ENCODE assay signal across 19 cellular contexts in the genomic region with DNA sequence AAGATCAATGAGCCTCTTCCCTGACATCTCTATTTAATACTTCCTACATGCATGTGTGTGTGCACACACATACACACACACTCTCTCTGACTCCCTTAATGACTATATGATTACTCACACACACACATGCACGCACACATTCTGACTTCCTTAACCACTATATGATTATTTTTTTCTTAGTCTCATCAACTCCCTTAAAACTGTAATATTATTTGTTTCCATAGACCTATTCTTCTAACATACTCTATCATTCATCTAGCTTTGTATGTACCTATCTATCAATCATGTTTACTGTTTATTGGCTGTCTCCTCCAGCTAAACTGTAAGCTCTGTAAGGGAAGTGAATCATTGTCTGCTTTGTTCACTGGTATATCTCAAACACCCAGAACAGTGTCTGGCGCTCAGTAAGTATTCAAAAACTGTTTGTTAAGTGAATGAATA.
DNase-seq lines count a peak whose midpoint lies in the region; ATAC-seq and TF ChIP-seq lines count a peak whose summit lies in the region.
"Had no signal": no experiment of that assay in that cellular context is flagged by ENCODE, and none has a peak within 500 bp of the region (broad histone marks: within the 10 kb centered on the region; RNA-seq: fewer than 3 reads in every experiment).

No MANE protein-coding gene starts in this region.

- H3K4me2 ChIP-seq in GM23248 (ENCODE audit: unreplicated experiment) (peak overlapping the region; percentile 58), trophoblast cell (ENCODE audit: low read length) (no peak overlapping the region)
- H3K4me2 ChIP-seq: BLaER1 treated with 17β-estradiol and CSF1 and Interleukin-3, amounts not matched to agents 10 nM and 100 nM; hepatocyte; PC-9 had no signal

- no peaks in the 10 kb centered on the region for H3K9me3 ChIP-seq in GM23248 (ENCODE audit: low read depth)
- H3K9me3 ChIP-seq in RWPE2 (ENCODE audit: severe bottlenecking), result no peaks in the 10 kb centered on the region
- H3K9me3 ChIP-seq in trophoblast cell (ENCODE audit: insufficient read depth, low read depth, low read length), result no peaks in the 10 kb centered on the region
- H3K9me3 ChIP-seq in psoas muscle, result no peaks in the 10 kb centered on the region
- H3K9me3 ChIP-seq in upper lobe of right lung, result no peaks in the 10 kb centered on the region
- H3K9me3 ChIP-seq: colonic mucosa, sigmoid colon, tibial artery had no signal

- intact Hi-C loops in psoas muscle (cut with DNase I), result no loop called here
- intact Hi-C loops in upper lobe of right lung (cut with DNase I), result no loop called here

- ATAC-seq in RWPE2 (ENCODE audit: low read depth) (peak; percentile 82), esophagus mucosa (peak; percentile 70), psoas muscle (no peak), upper lobe of right lung (no peak)

- H3K27me3 ChIP-seq in GM23248 (replicated peaks; ENCODE audit: insufficient read depth) (no peaks in the 10 kb centered on the region), RWPE2 (ENCODE audit: insufficient read depth, poor library complexity, severe bottlenecking) (no peaks in the 10 kb centered on the region), trophoblast cell (ENCODE audit: insufficient read depth, low read length) (no peaks in the 10 kb centered on the region), psoas muscle (ENCODE audit: insufficient read depth in 3 of 3, low read length in 2 of 3) (no peaks in the 10 kb centered on the region), upper lobe of right lung (no peaks in the 10 kb centered on the region)
- H3K27me3 ChIP-seq: BLaER1 treated with 17β-estradiol and CSF1 and Interleukin-3, amounts not matched to agents 10 nM and 100 nM; colonic mucosa; hepatocyte; sigmoid colon; tibial artery had no signal

- peaks cover 5% of the 10 kb centered on the region for H3K79me1 ChIP-seq in trophoblast cell (ENCODE audit: low read length)

- H3K27ac ChIP-seq in GM23248, result peak overlapping the region; percentile 71
- peak overlapping the region; percentile 66 for H3K27ac ChIP-seq in RWPE2 (ENCODE audit: poor library complexity, severe bottlenecking)
- H3K27ac ChIP-seq in trophoblast cell (ENCODE audit: low read depth, low read length), result peak overlapping the region; percentile 2
- H3K27ac ChIP-seq in psoas muscle, result no peak overlapping the region
- H3K27ac ChIP-seq in upper lobe of right lung, result no peak overlapping the region
- H3K27ac ChIP-seq: BLaER1 treated with 17β-estradiol and CSF1 and Interleukin-3, amounts not matched to agents 10 nM and 100 nM; colonic mucosa; hepatocyte; PC-9; sigmoid colon; tibial artery had no signal

- no peak overlapping the region for H3K18ac ChIP-seq in trophoblast cell (ENCODE audit: low read length)

- H3K9me2 ChIP-seq in GM23248 (ENCODE audit: insufficient read depth), result no peaks in the 10 kb centered on the region

- H3K23ac ChIP-seq in trophoblast cell (ENCODE audit: low read length), result no peak overlapping the region

- H2BK12ac ChIP-seq in trophoblast cell (ENCODE audit: low read length), result no peak overlapping the region

- H2AK5ac ChIP-seq in trophoblast cell (ENCODE audit: low read length), result no peak overlapping the region

- H3K36me3 ChIP-seq in GM23248 (ENCODE audit: low read depth) (no peaks in the 10 kb centered on the region), RWPE2 (ENCODE audit: low read depth) (no peaks in the 10 kb centered on the region), trophoblast cell (ENCODE audit: control insufficient read depth in 1 of 2, insufficient read depth in 2 of 2, low read length in 2 of 2) (no peaks in the 10 kb centered on the region), psoas muscle (ENCODE audit: insufficient read depth in 1 of 2, low read depth in 1 of 2) (no peaks in the 10 kb centered on the region), upper lobe of right lung (no peaks in the 10 kb centered on the region)
- H3K36me3 ChIP-seq: colonic mucosa, sigmoid colon, tibial artery had no signal

- TF ChIP-seq CTCF in RWPE2 (IDR thresholded peaks at IDR 0.05; ENCODE audit: poor library complexity, severe bottlenecking), result no peak
- no peak for TF ChIP-seq CTCF in psoas muscle (IDR thresholded peaks at IDR 0.05)
- TF ChIP-seq CTCF in upper lobe of right lung (IDR thresholded peaks at IDR 0.05), result no peak

- no peak overlapping the region for H2AFZ ChIP-seq in GM23248
- H2AFZ ChIP-seq in trophoblast cell (ENCODE audit: insufficient read depth, low read length, poor library complexity), result no peak overlapping the region
- H2AFZ ChIP-seq: hepatocyte, PC-9 had no signal

- H3K14ac ChIP-seq in trophoblast cell (ENCODE audit: low read length), result no peak overlapping the region

- no peak overlapping the region for H3K4ac ChIP-seq in trophoblast cell (ENCODE audit: low read depth, low read length)

- peak; percentile 82 for DNase-seq in GM23248
- no peak for DNase-seq in RWPE2 (ENCODE audit: low spot score)
- no peak for DNase-seq in trophoblast cell
- DNase-seq in activated effector memory CD4-positive, alpha-beta T cell treated with Interleukin-2 at 50 U/mL for 16 hours, result no peak
- DNase-seq in psoas muscle, result no peak
- DNase-seq in HUDEP-2 (lab: John Stamatoyannopoulos, UW; ENCODE audit: unreplicated experiment in 76 of 76), result no peak
- DNase-seq in upper lobe of right lung, result no peak
- DNase-seq: colonic mucosa; erythroblast; kidney glomerular epithelial cell; NCI-H774; occipital lobe; PC-9; sigmoid colon; stimulated activated CD4-positive, alpha-beta T cell treated with anti-CD3 and anti-CD28 coated beads, Interleukin-4, amount 100 ng/mL, for 4 hours; tibial artery had no signal

- H2BK120ac ChIP-seq in trophoblast cell (ENCODE audit: insufficient read depth, low read length, poor library complexity), result no peak overlapping the region

- H2BK5ac ChIP-seq in trophoblast cell (ENCODE audit: low read depth, low read length, poor library complexity), result no peak overlapping the region

- H3K4me1 ChIP-seq in GM23248 (ENCODE audit: insufficient read depth) (peaks cover 46% of the 10 kb centered on the region), RWPE2 (ENCODE audit: insufficient read depth, poor library complexity, severe bottlenecking) (peaks cover 15% of the 10 kb centered on the region), trophoblast cell (ENCODE audit: control insufficient read depth in 1 of 2, insufficient read depth in 2 of 2, low read length in 2 of 2) (peaks cover 0 to 2% of the 10 kb centered on the region in 2 experiments), psoas muscle (no peaks in the 10 kb centered on the region), upper lobe of right lung (peaks cover 3% of the 10 kb centered on the region)
- H3K4me1 ChIP-seq: BLaER1 treated with 17β-estradiol and CSF1 and Interleukin-3, amounts not matched to agents 10 nM and 100 nM; colonic mucosa had no signal

- H4K8ac ChIP-seq in trophoblast cell (ENCODE audit: low read depth, low read length), result no peak overlapping the region

- H3K9ac ChIP-seq in GM23248, result peak overlapping the region; percentile 4; the same call in 1 of the 2 replicates
- no peak overlapping the region for H3K9ac ChIP-seq in trophoblast cell (ENCODE audit: low read length)
- H3K9ac ChIP-seq: BLaER1 treated with 17β-estradiol and CSF1 and Interleukin-3, amounts not matched to agents 10 nM and 100 nM had no signal

- in situ Hi-C loops in GM23248 (cut with MboI), result no loop called here

- no peaks in the 10 kb centered on the region for H4K20me1 ChIP-seq in GM23248 (ENCODE audit: insufficient read depth)
- H4K20me1 ChIP-seq: BLaER1 treated with 17β-estradiol and CSF1 and Interleukin-3, amounts not matched to agents 10 nM and 100 nM had no signal

- no peak overlapping the region for H4K91ac ChIP-seq in trophoblast cell (ENCODE audit: low read depth, low read length)

- H3K4me3 ChIP-seq in GM23248 (no peak overlapping the region), RWPE2 (ENCODE audit: severe bottlenecking) (no peak overlapping the region), trophoblast cell (ENCODE audit: low read depth, low read length) (no peak overlapping the region), psoas muscle (no peak overlapping the region), upper lobe of right lung (no peak overlapping the region)
- H3K4me3 ChIP-seq: BLaER1 treated with 17β-estradiol and CSF1 and Interleukin-3, amounts not matched to agents 10 nM and 100 nM; colonic mucosa; hepatocyte; PC-9; sigmoid colon; tibial artery had no signal

- peaks cover 15% of the 10 kb centered on the region; the same call in 1 of the 2 replicates for H3K79me2 ChIP-seq in GM23248 (ENCODE audit: insufficient read depth)
- H3K79me2 ChIP-seq in trophoblast cell (ENCODE audit: control insufficient read depth, insufficient read depth, low read length, poor library complexity), result peaks cover 1% of the 10 kb centered on the region
- H3K79me2 ChIP-seq: hepatocyte had no signal

- peaks cover 40% of the 10 kb centered on the region for H3F3A ChIP-seq in GM23248 (ENCODE audit: insufficient read depth)

- 26 to 31% methylated on average over 2 of the region's 2 CpGs for WGBS in GM23248 (ENCODE audit: low coverage in 1 of 2, low lambda C conversion rate in 2 of 2, missing lambda C conversion rate in 2 of 2), 2 experiments
- no CpG with 5 or more reads among the region's 2 CpGs for WGBS in trophoblast cell (ENCODE audit: extremely low coverage, insufficient coverage, insufficient read length)
- 70 to 99% (median 94%) methylated on average over 2 of the region's 2 CpGs for WGBS in psoas muscle, 3 donors

- H4K12ac ChIP-seq in trophoblast cell (ENCODE audit: low read depth, low read length), result no peak overlapping the region

Comparison
In these comparisons a context has a peak if more than half of its experiments do, and no peak if none do; other contexts are left out.
1. H3K27ac ChIP-seq: peak in GM23248 (single experiment), RWPE2 (single experiment) and trophoblast cell (single experiment); none in psoas muscle (single experiment) and upper lobe of right lung (single experiment).
2. ATAC-seq: peak in RWPE2 (single experiment) and esophagus mucosa (single experiment); none in psoas muscle (0 of 4) and upper lobe of right lung (single experiment).